1 cellular context compared by ENCODE assay signal in genomic region chr9:112520069-112520468, GRCh38.
TF ChIP-seq lines count a peak whose summit lies in the region.

No MANE protein-coding gene starts in this region.

TF ChIP-seq in WTC11, 78 proteins besides CTCF, POLR2A, EP300 and RAD21 (continued from another document):
- TF ChIP-seq, protein P1, sequence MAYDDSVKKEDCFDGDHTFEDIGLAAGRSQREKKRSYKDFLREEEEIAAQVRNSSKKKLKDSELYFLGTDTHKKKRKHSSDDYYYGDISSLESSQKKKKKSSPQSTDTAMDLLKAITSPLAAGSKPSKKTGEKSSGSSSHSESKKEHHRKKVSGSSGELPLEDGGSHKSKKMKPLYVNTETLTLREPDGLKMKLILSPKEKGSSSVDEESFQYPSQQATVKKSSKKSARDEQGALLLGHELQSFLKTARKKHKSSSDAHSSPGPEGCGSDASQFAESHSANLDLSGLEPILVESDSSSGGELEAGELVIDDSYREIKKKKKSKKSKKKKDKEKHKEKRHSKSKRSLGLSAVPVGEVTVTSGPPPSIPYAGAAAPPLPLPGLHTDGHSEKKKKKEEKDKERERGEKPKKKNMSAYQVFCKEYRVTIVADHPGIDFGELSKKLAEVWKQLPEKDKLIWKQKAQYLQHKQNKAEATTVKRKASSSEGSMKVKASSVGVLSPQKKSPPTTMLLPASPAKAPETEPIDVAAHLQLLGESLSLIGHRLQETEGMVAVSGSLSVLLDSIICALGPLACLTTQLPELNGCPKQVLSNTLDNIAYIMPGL (CRISPR knock-in tag; IDR thresholded peaks at IDR 0.05) = no peak
- TF ChIP-seq PREB (CRISPR knock-in tag; IDR thresholded peaks at IDR 0.05; ENCODE audit: borderline replicate concordance) = no peak
- no peak for TF ChIP-seq NR1H2 (CRISPR knock-in tag; IDR thresholded peaks at IDR 0.05)
- no peak for TF ChIP-seq ZNF263 (CRISPR knock-in tag; IDR thresholded peaks at IDR 0.05; ENCODE audit: low read depth)
- TF ChIP-seq MYBL2 (CRISPR knock-in tag; IDR thresholded peaks at IDR 0.05) = no peak
